ENCODE assay signal across 14 cellular contexts in genomic region chr18:36469471-36469870, GRCh38.
"Had no signal": no experiment of that assay in that cellular context is flagged by ENCODE, and none has a peak within 500 bp of the region (broad histone marks: within the 10 kb centered on the region; RNA-seq: fewer than 3 reads in every experiment).

No MANE protein-coding gene starts in this region.

- H3K36me3 ChIP-seq: left lung, ovary, tibial nerve had no signal

- H3K4me3 ChIP-seq: left lung, ovary, tibial nerve had no signal

- H3K9me3 ChIP-seq: left lung, ovary, tibial nerve had no signal

- H3K4me1 Mint-ChIP-seq: activated CD4-positive, alpha-beta memory T cell treated with anti-CD3 and anti-CD28 coated beads, Interleukin-2, amount 10 ng/mL, durations not matched to agents 7 days and 5 days; activated naive CD8-positive, alpha-beta T cell treated with anti-CD3 and anti-CD28 coated beads, Interleukin-2, amount 10 ng/mL, durations not matched to agents 7 days and 5 days; stimulated activated memory B cell treated with anti-CD40 and anti-IgM and Interleukin-4, amounts not matched to agents 10 μg/mL and 1 μg/mL and 100 μg/mL, for 72 hours had no signal

- DNase-seq: activated CD4-positive, alpha-beta memory T cell treated with anti-CD3 and anti-CD28 coated beads, Interleukin-2, amount 10 ng/mL, durations not matched to agents 7 days and 5 days; activated CD4-positive, alpha-beta T cell treated with anti-CD3 and anti-CD28 coated beads for 1 hour; activated gamma-delta T cell treated with Interleukin-2 at 50 U/mL for 16 hours; activated naive CD8-positive, alpha-beta T cell treated with anti-CD3 and anti-CD28 coated beads, Interleukin-2, amount 10 ng/mL, durations not matched to agents 7 days and 5 days; activated T-cell treated with anti-CD3 and anti-CD28 coated beads, Interleukin-2, amount 50 U/mL, for 48 hours; anterior cingulate cortex; left lung; mesenchymal stem cell; ovary; small intestine had no signal

- H3K27ac Mint-ChIP-seq: activated CD4-positive, alpha-beta memory T cell treated with anti-CD3 and anti-CD28 coated beads, Interleukin-2, amount 10 ng/mL, durations not matched to agents 7 days and 5 days; activated naive CD8-positive, alpha-beta T cell treated with anti-CD3 and anti-CD28 coated beads, Interleukin-2, amount 10 ng/mL, durations not matched to agents 7 days and 5 days; stimulated activated memory B cell treated with anti-CD40 and anti-IgM and Interleukin-4, amounts not matched to agents 10 μg/mL and 1 μg/mL and 100 μg/mL, for 72 hours had no signal

- H3K4me1 ChIP-seq: left lung had no signal

- H3K27ac ChIP-seq: left lung, ovary had no signal

- ATAC-seq: esophagus mucosa; left lung; stimulated activated memory B cell treated with anti-CD40 and anti-IgM and Interleukin-4, amounts not matched to agents 10 μg/mL and 1 μg/mL and 100 μg/mL, for 72 hours had no signal

- H3K36me3 Mint-ChIP-seq: activated naive CD8-positive, alpha-beta T cell treated with anti-CD3 and anti-CD28 coated beads, Interleukin-2, amount 10 ng/mL, durations not matched to agents 7 days and 5 days; stimulated activated memory B cell treated with anti-CD40 and anti-IgM and Interleukin-4, amounts not matched to agents 10 μg/mL and 1 μg/mL and 100 μg/mL, for 72 hours had no signal

- H3K4me3 Mint-ChIP-seq: activated CD4-positive, alpha-beta memory T cell treated with anti-CD3 and anti-CD28 coated beads, Interleukin-2, amount 10 ng/mL, durations not matched to agents 7 days and 5 days; activated naive CD8-positive, alpha-beta T cell treated with anti-CD3 and anti-CD28 coated beads, Interleukin-2, amount 10 ng/mL, durations not matched to agents 7 days and 5 days; neural crest cell; stimulated activated memory B cell treated with anti-CD40 and anti-IgM and Interleukin-4, amounts not matched to agents 10 μg/mL and 1 μg/mL and 100 μg/mL, for 72 hours had no signal

- H3K9me3 Mint-ChIP-seq: neural crest cell; stimulated activated memory B cell treated with anti-CD40 and anti-IgM and Interleukin-4, amounts not matched to agents 10 μg/mL and 1 μg/mL and 100 μg/mL, for 72 hours had no signal

- H3K27me3 ChIP-seq: left lung, ovary, tibial nerve had no signal
